32 cellular contexts compared by ENCODE assay signal in the genomic region with DNA sequence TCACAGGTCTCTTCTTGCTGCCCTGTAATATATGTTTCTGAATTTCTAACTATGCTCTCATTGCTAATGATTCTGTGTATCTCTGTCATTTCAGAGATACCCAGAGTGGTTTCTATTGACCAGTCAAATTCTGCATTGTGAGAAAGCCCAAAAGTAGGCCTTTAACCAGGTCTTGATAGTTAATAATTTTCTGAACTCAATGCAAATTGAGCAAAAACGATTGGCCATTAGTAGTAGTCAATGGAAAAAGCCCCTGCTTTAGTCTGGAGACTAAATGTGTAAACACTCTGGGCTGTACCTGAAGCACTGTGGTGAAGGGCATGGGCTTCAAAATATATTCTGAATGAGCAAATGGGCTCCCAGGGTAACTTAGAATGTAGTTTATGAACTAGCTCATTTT.
"Had no signal": no experiment of that assay in that cellular context is flagged by ENCODE, and none has a peak within 500 bp of the region (broad histone marks: within the 10 kb centered on the region; RNA-seq: fewer than 3 reads in every experiment).

No MANE protein-coding gene starts in this region.

- ATAC-seq: activated naive CD4-positive, alpha-beta T cell treated with anti-CD3 and anti-CD28 coated beads, Interleukin-2, amount 50 U/mL, for 72 hours; activated T-cell treated with anti-CD3 and anti-CD28 coated beads, Interleukin-2, amount 50 U/mL, for 4 hours; body of pancreas; SK-N-SH treated with all-trans-retinoic acid at 6 μM for 48 hours had no signal

- H3K4me3 ChIP-seq: adrenal gland, body of pancreas, breast epithelium, PC-9 had no signal

- H3K4me2 ChIP-seq: PC-9 had no signal

- H3K9me3 ChIP-seq: adrenal gland, body of pancreas, breast epithelium had no signal

- H3K27me3 ChIP-seq: adrenal gland, body of pancreas, breast epithelium had no signal

- H3K4me1 ChIP-seq: breast epithelium had no signal

- H3K27ac ChIP-seq: adrenal gland, body of pancreas, breast epithelium, PC-9, RWPE1, VCaP had no signal

- H2AFZ ChIP-seq: PC-9 had no signal

- DNase-seq: activated B cell treated with CpG ODN at 0.5 μM for 24 hours; activated CD4-positive, alpha-beta memory T cell treated with anti-CD3 and anti-CD28 coated beads for 36 hours; activated CD4-positive, alpha-beta T cell treated with anti-CD3 and anti-CD28 coated beads for 4 hours; activated CD4-positive, alpha-beta T cell treated with anti-CD3 and anti-CD28 coated beads, Interleukin-2, amount 50 U/mL, for 1 hour; activated CD4-positive, CD25-positive, alpha-beta regulatory T cell treated with anti-CD3 and anti-CD28 coated beads, Interleukin-2, amount 50 U/mL, for 72 hours; activated CD8-positive, alpha-beta memory T cell treated with anti-CD3 and anti-CD28 coated beads, Interleukin-2, amount 50 U/mL, for 4 hours; activated gamma-delta T cell treated with Interleukin-2 at 50 U/mL for 16 hours; activated naive CD4-positive, alpha-beta T cell treated with anti-CD3 and anti-CD28 coated beads for 36 hours; activated T-cell treated with anti-CD3 and anti-CD28 coated beads for 4 hours; activated T-cell treated with anti-CD3 and anti-CD28 coated beads, Interleukin-2, amount 50 U/mL, for 4 hours; adrenal gland; body of pancreas; NCI-H1105; NCI-H1417 treated with DMSO at 0.1 percent for 48 hours; NCI-H187 treated with DMSO at 0.1 percent for 48 hours; NCI-H2081; NCI-H2171 treated with DMSO at 0.1 percent for 48 hours; NCI-H2227 treated with DMSO at 0.1 percent for 48 hours; NCI-H446 treated with DMSO at 0.1 percent for 48 hours; NCI-H524 treated with DMSO at 0.1 percent for 48 hours; PC-9; SIG-M5; T-helper 1 cell; T-helper 2 cell; T-helper 9 cell had no signal

- H3K36me3 ChIP-seq: adrenal gland, breast epithelium had no signal

- FAIRE-seq: astrocyte, RCC 7860 had no signal
